Comparison of ENCODE assay signal across 1 cellular context in the genomic region with DNA sequence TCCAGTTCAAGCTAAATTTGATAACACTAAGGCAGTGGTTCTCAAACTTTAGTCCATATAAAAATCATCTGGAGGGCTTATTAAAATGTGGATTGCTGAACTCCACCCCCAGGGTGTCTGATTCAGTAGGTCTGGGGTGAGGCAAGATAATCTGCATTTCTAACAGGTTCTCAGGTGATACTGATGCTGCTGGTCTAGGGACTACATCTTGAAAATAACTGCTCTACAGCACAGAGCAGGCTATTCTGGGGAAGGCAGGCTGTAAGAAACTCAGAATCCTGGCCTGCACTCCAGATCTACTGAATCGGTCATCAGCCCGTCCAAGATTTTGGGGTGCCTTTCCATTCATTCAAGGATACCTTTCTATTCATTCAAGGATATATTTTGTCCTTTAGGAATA.
TF ChIP-seq lines count a peak whose summit lies in the region.

No MANE protein-coding gene starts in this region.

TF ChIP-seq in H1, 55 proteins besides CTCF, POLR2A, EP300 and RAD21:
- TF ChIP-seq BCL11A (IDR thresholded peaks at IDR 0.05; ENCODE audit: low read depth in 2 of 2, low read length in 2 of 2), result no peak
- no peak for TF ChIP-seq FOSL1 (IDR thresholded peaks at IDR 0.05; ENCODE audit: insufficient read depth, low read depth, low read length)
- no peak for TF ChIP-seq SAP30 (IDR thresholded peaks at IDR 0.05; ENCODE audit: insufficient read depth, insufficient replicate concordance, low read length)
- TF ChIP-seq JUND (IDR thresholded peaks at IDR 0.05; ENCODE audit: low read length), result no peak
- TF ChIP-seq RNF2 (IDR thresholded peaks at IDR 0.05; ENCODE audit: borderline replicate concordance, low read depth, low read length, missing control alignments, poor library complexity, severe bottlenecking), result no peak
- TF ChIP-seq, protein P1, sequence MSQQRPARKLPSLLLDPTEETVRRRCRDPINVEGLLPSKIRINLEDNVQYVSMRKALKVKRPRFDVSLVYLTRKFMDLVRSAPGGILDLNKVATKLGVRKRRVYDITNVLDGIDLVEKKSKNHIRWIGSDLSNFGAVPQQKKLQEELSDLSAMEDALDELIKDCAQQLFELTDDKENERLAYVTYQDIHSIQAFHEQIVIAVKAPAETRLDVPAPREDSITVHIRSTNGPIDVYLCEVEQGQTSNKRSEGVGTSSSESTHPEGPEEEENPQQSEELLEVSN (IDR thresholded peaks at IDR 0.05), result no peak
- TF ChIP-seq, protein P2, sequence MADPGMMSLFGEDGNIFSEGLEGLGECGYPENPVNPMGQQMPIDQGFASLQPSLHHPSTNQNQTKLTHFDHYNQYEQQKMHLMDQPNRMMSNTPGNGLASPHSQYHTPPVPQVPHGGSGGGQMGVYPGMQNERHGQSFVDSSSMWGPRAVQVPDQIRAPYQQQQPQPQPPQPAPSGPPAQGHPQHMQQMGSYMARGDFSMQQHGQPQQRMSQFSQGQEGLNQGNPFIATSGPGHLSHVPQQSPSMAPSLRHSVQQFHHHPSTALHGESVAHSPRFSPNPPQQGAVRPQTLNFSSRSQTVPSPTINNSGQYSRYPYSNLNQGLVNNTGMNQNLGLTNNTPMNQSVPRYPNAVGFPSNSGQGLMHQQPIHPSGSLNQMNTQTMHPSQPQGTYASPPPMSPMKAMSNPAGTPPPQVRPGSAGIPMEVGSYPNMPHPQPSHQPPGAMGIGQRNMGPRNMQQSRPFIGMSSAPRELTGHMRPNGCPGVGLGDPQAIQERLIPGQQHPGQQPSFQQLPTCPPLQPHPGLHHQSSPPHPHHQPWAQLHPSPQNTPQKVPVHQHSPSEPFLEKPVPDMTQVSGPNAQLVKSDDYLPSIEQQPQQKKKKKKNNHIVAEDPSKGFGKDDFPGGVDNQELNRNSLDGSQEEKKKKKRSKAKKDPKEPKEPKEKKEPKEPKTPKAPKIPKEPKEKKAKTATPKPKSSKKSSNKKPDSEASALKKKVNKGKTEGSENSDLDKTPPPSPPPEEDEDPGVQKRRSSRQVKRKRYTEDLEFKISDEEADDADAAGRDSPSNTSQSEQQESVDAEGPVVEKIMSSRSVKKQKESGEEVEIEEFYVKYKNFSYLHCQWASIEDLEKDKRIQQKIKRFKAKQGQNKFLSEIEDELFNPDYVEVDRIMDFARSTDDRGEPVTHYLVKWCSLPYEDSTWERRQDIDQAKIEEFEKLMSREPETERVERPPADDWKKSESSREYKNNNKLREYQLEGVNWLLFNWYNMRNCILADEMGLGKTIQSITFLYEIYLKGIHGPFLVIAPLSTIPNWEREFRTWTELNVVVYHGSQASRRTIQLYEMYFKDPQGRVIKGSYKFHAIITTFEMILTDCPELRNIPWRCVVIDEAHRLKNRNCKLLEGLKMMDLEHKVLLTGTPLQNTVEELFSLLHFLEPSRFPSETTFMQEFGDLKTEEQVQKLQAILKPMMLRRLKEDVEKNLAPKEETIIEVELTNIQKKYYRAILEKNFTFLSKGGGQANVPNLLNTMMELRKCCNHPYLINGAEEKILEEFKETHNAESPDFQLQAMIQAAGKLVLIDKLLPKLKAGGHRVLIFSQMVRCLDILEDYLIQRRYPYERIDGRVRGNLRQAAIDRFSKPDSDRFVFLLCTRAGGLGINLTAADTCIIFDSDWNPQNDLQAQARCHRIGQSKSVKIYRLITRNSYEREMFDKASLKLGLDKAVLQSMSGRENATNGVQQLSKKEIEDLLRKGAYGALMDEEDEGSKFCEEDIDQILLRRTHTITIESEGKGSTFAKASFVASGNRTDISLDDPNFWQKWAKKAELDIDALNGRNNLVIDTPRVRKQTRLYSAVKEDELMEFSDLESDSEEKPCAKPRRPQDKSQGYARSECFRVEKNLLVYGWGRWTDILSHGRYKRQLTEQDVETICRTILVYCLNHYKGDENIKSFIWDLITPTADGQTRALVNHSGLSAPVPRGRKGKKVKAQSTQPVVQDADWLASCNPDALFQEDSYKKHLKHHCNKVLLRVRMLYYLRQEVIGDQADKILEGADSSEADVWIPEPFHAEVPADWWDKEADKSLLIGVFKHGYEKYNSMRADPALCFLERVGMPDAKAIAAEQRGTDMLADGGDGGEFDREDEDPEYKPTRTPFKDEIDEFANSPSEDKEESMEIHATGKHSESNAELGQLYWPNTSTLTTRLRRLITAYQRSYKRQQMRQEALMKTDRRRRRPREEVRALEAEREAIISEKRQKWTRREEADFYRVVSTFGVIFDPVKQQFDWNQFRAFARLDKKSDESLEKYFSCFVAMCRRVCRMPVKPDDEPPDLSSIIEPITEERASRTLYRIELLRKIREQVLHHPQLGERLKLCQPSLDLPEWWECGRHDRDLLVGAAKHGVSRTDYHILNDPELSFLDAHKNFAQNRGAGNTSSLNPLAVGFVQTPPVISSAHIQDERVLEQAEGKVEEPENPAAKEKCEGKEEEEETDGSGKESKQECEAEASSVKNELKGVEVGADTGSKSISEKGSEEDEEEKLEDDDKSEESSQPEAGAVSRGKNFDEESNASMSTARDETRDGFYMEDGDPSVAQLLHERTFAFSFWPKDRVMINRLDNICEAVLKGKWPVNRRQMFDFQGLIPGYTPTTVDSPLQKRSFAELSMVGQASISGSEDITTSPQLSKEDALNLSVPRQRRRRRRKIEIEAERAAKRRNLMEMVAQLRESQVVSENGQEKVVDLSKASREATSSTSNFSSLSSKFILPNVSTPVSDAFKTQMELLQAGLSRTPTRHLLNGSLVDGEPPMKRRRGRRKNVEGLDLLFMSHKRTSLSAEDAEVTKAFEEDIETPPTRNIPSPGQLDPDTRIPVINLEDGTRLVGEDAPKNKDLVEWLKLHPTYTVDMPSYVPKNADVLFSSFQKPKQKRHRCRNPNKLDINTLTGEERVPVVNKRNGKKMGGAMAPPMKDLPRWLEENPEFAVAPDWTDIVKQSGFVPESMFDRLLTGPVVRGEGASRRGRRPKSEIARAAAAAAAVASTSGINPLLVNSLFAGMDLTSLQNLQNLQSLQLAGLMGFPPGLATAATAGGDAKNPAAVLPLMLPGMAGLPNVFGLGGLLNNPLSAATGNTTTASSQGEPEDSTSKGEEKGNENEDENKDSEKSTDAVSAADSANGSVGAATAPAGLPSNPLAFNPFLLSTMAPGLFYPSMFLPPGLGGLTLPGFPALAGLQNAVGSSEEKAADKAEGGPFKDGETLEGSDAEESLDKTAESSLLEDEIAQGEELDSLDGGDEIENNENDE (IDR thresholded peaks at IDR 0.05; ENCODE audit: insufficient replicate concordance, low read length), result no peak
TF ChIP-seq in H1: peak in this region for 0.
